In genomic region chr12:56266634-56267442, GRCh38 we compare ENCODE assay signal across 8 cellular contexts. TPM values are rescaled to one million over a fixed set of nuclear protein-coding genes. Genes with fewer than 3 reads are reported as not detected.
DNase-seq lines count a peak whose midpoint lies in the region; ATAC-seq, FAIRE-seq and TF ChIP-seq lines count a peak whose summit lies in the region.

COQ10A (plus strand) TSS chr12:56266942; CDS start chr12:56267119, 177 bp downstream.

- no peaks in the 10 kb centered on the region for H3K27me3 ChIP-seq in endodermal cell (ENCODE audit: control insufficient read depth, insufficient read depth, low read length, poor library complexity, severe bottlenecking)

- peak within 1 kb of the TSS; percentile 91 for H3K27ac ChIP-seq in endodermal cell (ENCODE audit: low read depth, low read length)

- peaks cover 5% of the 10 kb centered on the region for H3K4me1 ChIP-seq in endodermal cell (ENCODE audit: control insufficient read depth, insufficient read depth, low read length)

- H3K9me3 ChIP-seq in endodermal cell (ENCODE audit: control insufficient read depth, low read length) = no peaks in the 10 kb centered on the region

- peak within 1 kb of the TSS; percentile 73 for H3K4me3 Mint-ChIP-seq in endodermal cell

- ATAC-seq in GM21360 (IDR thresholded peaks at IDR 0.05; ENCODE audit: unreplicated experiment) = peak; percentile 82

- H3K36me3 ChIP-seq in endodermal cell (ENCODE audit: control insufficient read depth, insufficient read depth, low read length) = peaks cover 31% of the 10 kb centered on the region

- DNase-seq in Caki2 (ENCODE audit: low read depth) (peak; percentile 95), HTR-8/SVneo (ENCODE audit: insufficient read length, low spot score) (peak; percentile 90), NOMO-1 treated with dmso at 0.1 percent for 144 hours (lab: John Stamatoyannopoulos, UW; ENCODE audit: unreplicated experiment) (peak; percentile 84), endodermal cell (peak; percentile 99), mesenteric fat pad (ENCODE audit: low spot score) (peak; percentile 92)
- DNase-seq in activated CD8-positive, alpha-beta memory T cell treated with anti-CD3 and anti-CD28 coated beads, Interleukin-2, amount 50 U/mL, for 1 hour (ENCODE audit: extremely low read depth) = peak; percentile 79
- peak; percentile 70 for DNase-seq in stimulated activated CD8-positive, alpha-beta memory T cell treated with anti-CD3 and anti-CD28 coated beads, Interleukin-15, amount 100 ng/mL, for 24 hours (ENCODE audit: low read depth)

- H3K36me3 Mint-ChIP-seq in endodermal cell (ENCODE audit: low read depth) = peaks cover 21% of the 10 kb centered on the region

- WGBS in endodermal cell (ENCODE audit: insufficient coverage in 1 of 2, insufficient read length in 1 of 2), 2 experiments = 1% methylated on average over 37 to 71 of the region's 71 CpGs

- peak; percentile 80 for TF ChIP-seq CTCF in endodermal cell (conservative IDR thresholded peaks at IDR 0.05)

- peaks cover 12% of the 10 kb centered on the region for H3K4me1 Mint-ChIP-seq in endodermal cell

- FAIRE-seq in HTR-8/SVneo (lab: Jason Lieb, UNC) = peak; percentile 89

- peak within 1 kb of the TSS; percentile 89 for H3K27ac Mint-ChIP-seq in endodermal cell

- peak within 1 kb of the TSS; percentile 87 for H3K4me3 ChIP-seq in endodermal cell (ENCODE audit: low read length)

- H3K9ac ChIP-seq in endodermal cell (ENCODE audit: extremely low read depth, low read length, poor library complexity, severe bottlenecking) = peak within 1 kb of the TSS; percentile 72

- no peaks in the 10 kb centered on the region for H3K9me3 Mint-ChIP-seq in endodermal cell

- H3K27me3 Mint-ChIP-seq in endodermal cell (ENCODE audit: insufficient read depth) = no peaks in the 10 kb centered on the region

- in situ Hi-C loops in Caki2 (cut with HindIII; ENCODE audit: low pct_unique_long_range_greater_than_20kb, low sequenced_read_pairs) = no loop called here

RNA-seq across cellular contexts. Expression of gene COQ10A, which starts in this region (rescaled TPM):
- 21.7 and 25.1 TPM in 2 replicates for total RNA-seq in Caki2 (2014; rRNA removed; shearing (Covaris generic); ENCODE audit: low replicate concordance)
- total RNA-seq in endodermal cell (10 to 100 TPM; 20.5 to 23.2 TPM), mesenteric fat pad (7.7 TPM)
- polyA plus RNA-seq in endodermal cell (2013, experiment 1 of 2) = 23.1 TPM
- polyA plus RNA-seq in endodermal cell (2013, experiment 2 of 2) = 17.5 TPM

Comparison
In these comparisons a context has a peak if more than half of its experiments do, and no peak if none do; other contexts are left out.
1. Peak in every context shown above with its lines: DNase-seq, ATAC-seq, H3K4me3 ChIP-seq and H3K27ac ChIP-seq.